ENCODE assay signal across 21 cellular contexts in the genomic region with DNA sequence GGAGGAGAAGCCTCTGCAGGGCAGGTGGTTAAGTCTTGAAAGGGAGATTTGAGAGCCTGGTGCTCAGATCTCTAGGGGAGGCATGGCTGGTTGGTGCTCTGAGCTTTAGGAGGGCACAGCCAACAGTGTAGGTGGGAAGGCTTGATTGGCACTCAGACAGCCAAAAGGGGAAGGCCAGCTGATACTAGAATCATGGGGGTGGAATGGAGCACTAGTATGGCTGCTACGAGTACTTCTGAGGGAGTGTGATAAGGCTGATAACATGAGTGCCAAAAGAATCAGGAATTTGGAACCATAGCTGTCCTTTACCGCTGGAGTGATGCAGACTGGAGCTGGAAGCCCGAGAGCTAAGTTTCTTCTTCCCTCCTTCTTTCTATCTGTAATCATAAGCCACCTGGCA.
DNase-seq lines count a peak whose midpoint lies in the region; ATAC-seq, FAIRE-seq and TF ChIP-seq lines count a peak whose summit lies in the region.
"Had no signal": no experiment of that assay in that cellular context is flagged by ENCODE, and none has a peak within 500 bp of the region (broad histone marks: within the 10 kb centered on the region; RNA-seq: fewer than 3 reads in every experiment).

No MANE protein-coding gene starts in this region.

- in situ Hi-C loops in KBM-7 (cut with MboI; ENCODE audit: low pct_unique_long_range_greater_than_20kb, low sequenced_read_pairs), result no loop called here

- H2AFZ ChIP-seq in DND-41 (ENCODE audit: low read depth, low read length), result peak overlapping the region; percentile 25; the same call in 1 of the 2 replicates
- H2AFZ ChIP-seq in OCI-LY7 (ENCODE audit: low read length), result peak overlapping the region; percentile 20; the same call in 1 of the 2 replicates

- H3K27ac ChIP-seq in DND-41 (ENCODE audit: low read length), result no peak overlapping the region
- H3K27ac ChIP-seq in OCI-LY7 (ENCODE audit: low read depth, low read length, poor library complexity, severe bottlenecking), result no peak overlapping the region
- H3K27ac ChIP-seq: 22Rv1; A549; BLaER1 treated with 17β-estradiol and CSF1 and Interleukin-3, amounts not matched to agents 10 nM and 100 nM; C4-2B had no signal

- intact Hi-C loops in OCI-LY7 (cut with micrococcal nuclease; ENCODE audit: unreplicated experiment), result no loop called here

- H3K9me3 ChIP-seq in DND-41 (ENCODE audit: insufficient read depth, low read length, severe bottlenecking), result peaks cover 2% of the 10 kb centered on the region
- no peaks in the 10 kb centered on the region for H3K9me3 ChIP-seq in OCI-LY7 (ENCODE audit: low read length)
- H3K9me3 ChIP-seq: A549, Caco-2 had no signal

- H3K4me2 ChIP-seq in DND-41 (ENCODE audit: insufficient read depth, low read length) (no peak overlapping the region), OCI-LY7 (ENCODE audit: low read length) (no peak overlapping the region)
- H3K4me2 ChIP-seq: A549 had no signal

- peak; percentile 40 for FAIRE-seq in bronchial epithelial cell (lab: Jason Lieb, UNC)
- FAIRE-seq in frontal cortex (lab: Jason Lieb, UNC), result no peak
- FAIRE-seq: A549, D721Med, GM12878, GM12892, GM18507 had no signal

- no peak overlapping the region for H3K4me3 ChIP-seq in DND-41 (ENCODE audit: low read depth in 1 of 2, low read length in 2 of 2)
- no peak overlapping the region for H3K4me3 ChIP-seq in OCI-LY7 (ENCODE audit: low read depth, low read length, poor library complexity, severe bottlenecking)
- H3K4me3 ChIP-seq in bronchial epithelial cell (ENCODE audit: low read depth, low read length), result no peak overlapping the region
- H3K4me3 ChIP-seq: A549; BLaER1 treated with 17β-estradiol and CSF1 and Interleukin-3, amounts not matched to agents 10 nM and 100 nM; GM12878 had no signal

- H3K9me2 ChIP-seq in OCI-LY7 (ENCODE audit: insufficient read depth, low read length), result no peaks in the 10 kb centered on the region

- POLR2A ChIA-PET in OCI-LY7 (lab: Charles Lee), result interaction anchor here (1.0 kb wide), 1 partner anchor 366 kb away, joined by 3 read pairs; no protein-coding TSS in a partner anchor

- H3K36me3 ChIP-seq in DND-41 (ENCODE audit: insufficient read depth, low read length) (no peaks in the 10 kb centered on the region), OCI-LY7 (ENCODE audit: insufficient read depth, low read length) (no peaks in the 10 kb centered on the region), bronchial epithelial cell (ENCODE audit: control insufficient read depth, insufficient read depth, low read length) (no peaks in the 10 kb centered on the region)
- H3K36me3 ChIP-seq: BLaER1 treated with 17β-estradiol and CSF1 and Interleukin-3, amounts not matched to agents 10 nM and 100 nM had no signal

- DNase-seq in DND-41 (no peak), OCI-LY7 (ENCODE audit: low spot score) (no peak), bronchial epithelial cell (ENCODE audit: low read depth) (no peak), KBM-7 (no peak), frontal cortex (ENCODE audit: low spot score in 2 of 2) (no peak)
- DNase-seq: AML-193; Caco-2; Calu3; CD4-positive, alpha-beta T cell; CD8-positive, alpha-beta T cell; DMS79 treated with DMSO at 0.1 percent for 48 hours; EL; GDM1 had no signal

- no peak for TF ChIP-seq CTCF in DND-41 (IDR thresholded peaks at IDR 0.05; ENCODE audit: borderline replicate concordance, extremely low read depth, low read length, poor library complexity, severe bottlenecking)
- no peak for TF ChIP-seq CTCF in OCI-LY7 (conservative IDR thresholded peaks at IDR 0.05; ENCODE audit: low read length)
- TF ChIP-seq CTCF in bronchial epithelial cell (IDR thresholded peaks at IDR 0.05; ENCODE audit: insufficient read depth, low read length, severe bottlenecking), result no peak

- no peak; the same call in 2 of the 3 replicates for ATAC-seq in DND-41 (ENCODE audit: insufficient read depth, low read depth)
- ATAC-seq: A549; CD8-positive, alpha-beta T cell; GM12878 had no signal

- peaks cover 21% of the 10 kb centered on the region for H3K4me1 ChIP-seq in DND-41 (ENCODE audit: insufficient read depth, low read length)
- H3K4me1 ChIP-seq in OCI-LY7 (ENCODE audit: insufficient read depth, low read length, poor library complexity, severe bottlenecking), result no peaks in the 10 kb centered on the region
- H3K4me1 ChIP-seq: A549, Caco-2 had no signal

- no TSS peak for BruUV-seq in OCI-LY7 (replicated peaks; lab: Mats Ljungman, UMichigan)

- H3K79me2 ChIP-seq in DND-41 (ENCODE audit: insufficient read depth, low read length), result no peaks in the 10 kb centered on the region
- no peaks in the 10 kb centered on the region for H3K79me2 ChIP-seq in OCI-LY7 (ENCODE audit: insufficient read depth, low read depth, low read length)

- H3K27me3 ChIP-seq in DND-41 (ENCODE audit: insufficient read depth, low read length, poor library complexity) (no peaks in the 10 kb centered on the region), bronchial epithelial cell (ENCODE audit: control insufficient read depth, insufficient read depth, low read length) (no peaks in the 10 kb centered on the region)
- H3K27me3 ChIP-seq: BLaER1 treated with 17β-estradiol and CSF1 and Interleukin-3, amounts not matched to agents 10 nM and 100 nM had no signal

- CTCF ChIA-PET in OCI-LY7 (lab: Charles Lee; ENCODE audit: unreplicated experiment), result no interaction called here

- H4K20me1 ChIP-seq in DND-41 (ENCODE audit: insufficient read depth, low read length) (no peaks in the 10 kb centered on the region), OCI-LY7 (ENCODE audit: insufficient read depth, low read length) (no peaks in the 10 kb centered on the region)
- H4K20me1 ChIP-seq: BLaER1 treated with 17β-estradiol and CSF1 and Interleukin-3, amounts not matched to agents 10 nM and 100 nM had no signal

- no peak overlapping the region for H3K9ac ChIP-seq in DND-41 (ENCODE audit: low read depth, low read length)
- H3K9ac ChIP-seq: BLaER1 treated with 17β-estradiol and CSF1 and Interleukin-3, amounts not matched to agents 10 nM and 100 nM had no signal
